In the genomic region with DNA sequence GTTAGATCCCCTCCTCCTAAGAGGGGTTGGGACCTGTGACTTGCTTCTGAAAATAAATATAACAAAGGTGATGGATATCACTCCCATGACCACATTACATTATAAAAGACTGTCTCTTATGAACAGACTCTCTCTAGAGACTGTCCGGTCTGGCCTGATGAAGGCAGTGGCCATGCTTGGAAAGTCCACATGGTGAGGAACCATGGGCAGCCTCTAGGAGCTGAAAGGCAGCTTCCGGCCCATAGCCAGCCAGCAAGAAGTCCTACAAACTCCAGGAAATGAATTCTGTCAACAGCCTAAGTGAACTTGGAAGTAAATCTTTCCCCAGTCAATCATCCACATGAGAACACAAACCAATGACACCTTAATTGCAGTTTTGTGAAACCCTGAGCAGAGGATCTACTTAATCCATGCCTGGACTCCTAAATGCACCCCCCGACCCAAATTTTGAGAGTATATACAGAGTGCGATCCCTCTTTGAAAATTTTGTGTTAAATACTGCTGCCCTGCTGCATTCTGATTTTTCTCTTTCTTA, we compare ENCODE assay signal across 1 cellular context.
TF ChIP-seq lines count a peak whose summit lies in the region.

No MANE protein-coding gene starts in this region.

TF ChIP-seq in H1, 55 proteins besides CTCF, POLR2A, EP300 and RAD21:
- no peak for TF ChIP-seq SIX5 (IDR thresholded peaks at IDR 0.05; ENCODE audit: low read depth, low read length)
- no peak for TF ChIP-seq YY1 (IDR thresholded peaks at IDR 0.05; ENCODE audit: low read depth, low read length)
- no peak for TF ChIP-seq CBX5 (IDR thresholded peaks at IDR 0.05; ENCODE audit: low read depth, low read length)
- TF ChIP-seq GTF2F1 (IDR thresholded peaks at IDR 0.05; ENCODE audit: borderline replicate concordance, low read depth, low read length): no peak
- TF ChIP-seq CBX8 (IDR thresholded peaks at IDR 0.05; ENCODE audit: borderline replicate concordance, low read depth, low read length): no peak
- TF ChIP-seq EZH2 (IDR thresholded peaks at IDR 0.05; ENCODE audit: low read depth, low read length, severe bottlenecking): no peak
- no peak for TF ChIP-seq BACH1 (IDR thresholded peaks at IDR 0.05; ENCODE audit: low read length)
- TF ChIP-seq ASH2L (IDR thresholded peaks at IDR 0.05; ENCODE audit: low read length): no peak
- TF ChIP-seq BRCA1 (IDR thresholded peaks at IDR 0.05; ENCODE audit: low read depth, low read length): no peak
- no peak for TF ChIP-seq NRF1 (IDR thresholded peaks at IDR 0.05; ENCODE audit: low read depth, low read length)
- TF ChIP-seq, protein P1, sequence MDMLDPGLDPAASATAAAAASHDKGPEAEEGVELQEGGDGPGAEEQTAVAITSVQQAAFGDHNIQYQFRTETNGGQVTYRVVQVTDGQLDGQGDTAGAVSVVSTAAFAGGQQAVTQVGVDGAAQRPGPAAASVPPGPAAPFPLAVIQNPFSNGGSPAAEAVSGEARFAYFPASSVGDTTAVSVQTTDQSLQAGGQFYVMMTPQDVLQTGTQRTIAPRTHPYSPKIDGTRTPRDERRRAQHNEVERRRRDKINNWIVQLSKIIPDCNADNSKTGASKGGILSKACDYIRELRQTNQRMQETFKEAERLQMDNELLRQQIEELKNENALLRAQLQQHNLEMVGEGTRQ (IDR thresholded peaks at IDR 0.05; ENCODE audit: low read length): no peak
- TF ChIP-seq CTBP2 (IDR thresholded peaks at IDR 0.05; ENCODE audit: borderline replicate concordance, insufficient read depth, insufficient read length, low read length): no peak
- no peak for TF ChIP-seq KDM5A (IDR thresholded peaks at IDR 0.05; ENCODE audit: low read length)
